Comparison of ENCODE assay signal across 9 cellular contexts in the genomic region with DNA sequence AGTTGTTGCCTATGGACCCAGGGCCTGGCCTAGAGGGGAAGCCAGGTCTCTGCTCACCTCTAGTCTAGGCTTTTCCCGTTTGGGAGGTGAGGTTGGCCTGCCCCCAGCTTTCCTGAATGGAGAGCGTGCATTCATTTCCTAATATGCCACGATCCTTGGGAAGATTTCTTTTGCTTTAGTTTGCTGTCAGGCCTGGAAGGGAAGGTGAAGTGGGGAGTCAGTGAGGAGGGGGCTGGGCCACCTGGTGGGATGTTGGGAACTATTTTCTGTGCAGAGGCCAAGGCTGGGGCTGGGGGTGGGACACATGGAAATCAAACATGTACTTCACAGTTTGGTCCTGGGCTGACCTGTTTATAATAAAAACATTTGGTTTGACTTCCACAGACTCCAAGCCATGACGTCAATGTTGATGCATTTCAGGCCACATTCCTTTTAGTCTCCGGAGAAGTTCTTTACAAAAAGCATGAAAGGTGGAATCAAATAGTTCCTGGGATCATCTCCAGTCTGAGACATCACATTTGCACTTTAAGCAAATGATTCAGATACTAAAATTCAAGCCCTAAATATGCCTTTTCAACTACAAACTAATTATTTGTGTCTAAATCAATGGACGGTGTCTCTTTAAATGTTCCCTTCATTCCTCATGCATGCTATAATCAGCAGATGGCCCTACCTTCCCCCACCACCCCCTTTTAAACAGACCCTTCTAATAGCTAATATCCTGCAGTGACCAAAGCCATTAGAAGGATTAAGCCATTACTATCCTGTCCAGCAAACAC. TPM values are rescaled to one million over a fixed set of nuclear protein-coding genes. Genes with fewer than 3 reads are reported as not detected.
DNase-seq lines count a peak whose midpoint lies in the region; ATAC-seq and TF ChIP-seq lines count a peak whose summit lies in the region.
"Had no signal": no experiment of that assay in that cellular context is flagged by ENCODE, and none has a peak within 500 bp of the region (broad histone marks: within the 10 kb centered on the region; RNA-seq: fewer than 3 reads in every experiment).

No MANE protein-coding gene starts in this region.

- H3K9me3 Mint-ChIP-seq in chondrocyte (ENCODE audit: low read depth) = no peaks in the 10 kb centered on the region
- H3K9me3 Mint-ChIP-seq: stimulated activated effector memory CD8-positive, alpha-beta T cell treated with anti-CD3 and anti-CD28 coated beads, Interleukin-12 subunit alpha, Interleukin-12 subunit beta, amount 100 ng/mL, for 72 hours had no signal

- intact Hi-C loops in lower lobe of right lung (cut with DNase I) = no loop called here

- H3K4me3 Mint-ChIP-seq in chondrocyte (ENCODE audit: unreplicated experiment) = peak overlapping the region; percentile 47
- H3K4me3 Mint-ChIP-seq: stimulated activated effector memory CD8-positive, alpha-beta T cell treated with anti-CD3 and anti-CD28 coated beads, Interleukin-12 subunit alpha, Interleukin-12 subunit beta, amount 100 ng/mL, for 72 hours had no signal

- no peaks in the 10 kb centered on the region for H3K36me3 Mint-ChIP-seq in chondrocyte (ENCODE audit: low read depth)
- H3K36me3 Mint-ChIP-seq: stimulated activated effector memory CD8-positive, alpha-beta T cell treated with anti-CD3 and anti-CD28 coated beads, Interleukin-12 subunit alpha, Interleukin-12 subunit beta, amount 100 ng/mL, for 72 hours had no signal

- H3K4me1 ChIP-seq in lower lobe of right lung (peaks cover 23% of the 10 kb centered on the region), tibial nerve (peaks cover 3 to 47% (median 22%) of the 10 kb centered on the region in 4 donors)

- no peaks in the 10 kb centered on the region for H3K9me3 ChIP-seq in lower lobe of right lung
- no peaks in the 10 kb centered on the region for H3K9me3 ChIP-seq in tibial nerve

- H3K27me3 ChIP-seq in lower lobe of right lung (ENCODE audit: low read depth) (no peaks in the 10 kb centered on the region), tibial nerve (no peaks in the 10 kb centered on the region)

- no peak for TF ChIP-seq CTCF in chondrocyte (IDR thresholded peaks at IDR 0.05)
- TF ChIP-seq CTCF in lower lobe of right lung (IDR thresholded peaks at IDR 0.05) = no peak
- no peak for TF ChIP-seq CTCF in tibial nerve (IDR thresholded peaks at IDR 0.05)

- TF ChIP-seq EP300 in tibial nerve (IDR thresholded peaks at IDR 0.05) = peak in 1 of 2 donors; percentile 25

- DNase-seq in NCI-H1694 treated with DMSO at 0.1 percent for 48 hours (lab: John Stamatoyannopoulos, UW) = peak; percentile 58
- DNase-seq in chondrocyte (ENCODE audit: low spot score) = no peak
- DNase-seq in lower lobe of right lung = no peak
- no peak for DNase-seq in tibial nerve (ENCODE audit: low spot score in 2 of 2)
- no peak for DNase-seq in NOMO-1 (lab: John Stamatoyannopoulos, UW; ENCODE audit: unreplicated experiment in 2 of 2)
- DNase-seq in iPS-NIHi7 (ENCODE audit: extremely low spot score) = no peak
- DNase-seq in NCI-H2029 treated with DMSO at 0.1 percent for 48 hours (lab: John Stamatoyannopoulos, UW) = no peak

- WGBS in tibial nerve, 2 donors = 51 to 53% methylated on average over 6 of the region's 6 CpGs

- peak overlapping the region; percentile 98 for H3K27ac Mint-ChIP-seq in chondrocyte (ENCODE audit: unreplicated experiment)
- H3K27ac Mint-ChIP-seq: stimulated activated effector memory CD8-positive, alpha-beta T cell treated with anti-CD3 and anti-CD28 coated beads, Interleukin-12 subunit alpha, Interleukin-12 subunit beta, amount 100 ng/mL, for 72 hours had no signal

- no peak for TF ChIP-seq POLR2A in tibial nerve (IDR thresholded peaks at IDR 0.05)

- H3K27me3 Mint-ChIP-seq in chondrocyte (ENCODE audit: low read depth) = no peaks in the 10 kb centered on the region

- ATAC-seq in lower lobe of right lung (no peak), HG03108 (IDR thresholded peaks at IDR 0.05; ENCODE audit: unreplicated experiment) (no peak)

- H3K36me3 ChIP-seq in lower lobe of right lung (no peaks in the 10 kb centered on the region), tibial nerve (no peaks in the 10 kb centered on the region)

- H3K4me1 Mint-ChIP-seq in chondrocyte (ENCODE audit: low read depth) = peaks cover 66% of the 10 kb centered on the region

- H3K27ac ChIP-seq in lower lobe of right lung (peak overlapping the region; percentile 62), tibial nerve (peak overlapping the region; percentile 64 to 84 (median 72))

- H3K4me3 ChIP-seq in lower lobe of right lung = no peak overlapping the region
- H3K4me3 ChIP-seq in tibial nerve = no peak overlapping the region

RNA-seq across cellular contexts. Expression of a gene that starts 41.5 kb away (rescaled TPM):
- total RNA-seq in chondrocyte (2.8 to 21.0 TPM (median 19.0 TPM) in 3 replicates), lower lobe of right lung (7.2 TPM), tibial nerve (100 to 1,000 TPM in 3 of 4 donors, 10 to 100 TPM in 1; 95.1 to 151 (median 122) TPM)
